In the genomic region with DNA sequence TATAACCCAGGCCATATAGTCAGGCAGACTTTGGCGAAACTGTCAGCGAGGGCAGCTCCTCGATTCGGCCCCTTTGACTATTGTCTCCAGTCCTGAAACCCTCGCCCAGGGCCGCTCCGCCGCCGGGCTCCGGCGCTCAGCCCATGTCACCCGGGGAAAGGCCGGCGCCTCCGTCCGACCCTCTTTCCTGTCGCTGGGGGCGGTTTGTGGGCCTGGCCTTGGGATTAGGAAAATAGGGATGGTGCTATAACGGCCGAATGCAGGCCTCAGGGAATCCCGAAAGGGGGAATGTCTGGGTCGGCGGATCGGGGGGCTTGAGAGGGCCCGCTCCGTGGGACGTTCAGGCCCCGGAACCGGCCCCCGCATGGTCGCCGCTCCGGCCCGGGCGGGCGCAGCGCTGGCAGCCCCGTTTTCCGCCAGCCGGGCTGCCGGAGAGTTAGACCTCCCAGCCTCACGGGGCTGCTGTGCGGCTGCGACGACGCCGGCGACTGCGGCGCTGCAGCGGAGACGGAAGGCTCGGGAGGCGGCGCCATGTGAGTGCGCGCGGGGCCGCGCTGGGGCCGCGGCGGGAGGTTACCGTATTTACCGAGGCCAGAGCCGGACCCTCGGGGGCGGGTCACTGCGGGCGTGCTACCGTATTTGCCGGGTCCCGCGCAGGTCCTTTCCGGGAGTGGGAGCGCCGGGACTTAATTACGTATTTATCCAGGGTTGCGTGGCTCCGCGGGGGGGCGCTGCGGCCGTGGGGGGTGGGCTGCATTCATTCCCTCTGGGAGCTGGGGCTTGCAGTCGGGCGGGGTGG, we compare ENCODE assay signal across 8 cellular contexts. TPM values are rescaled to one million over a fixed set of nuclear protein-coding genes. Genes with fewer than 3 reads are reported as not detected.
DNase-seq lines count a peak whose midpoint lies in the region; ATAC-seq and TF ChIP-seq lines count a peak whose summit lies in the region.

No MANE protein-coding gene starts in this region.

- no peaks in the 10 kb centered on the region for H3K27me3 ChIP-seq in testis

- H3K27ac Mint-ChIP-seq in activated naive CD8-positive, alpha-beta T cell = peak overlapping the region; percentile 98
- peak overlapping the region; percentile 87 for H3K27ac Mint-ChIP-seq in osteocyte (ENCODE audit: unreplicated experiment)

- H3K4me3 ChIP-seq in testis = peak overlapping the region; percentile 77 to 93

- peaks cover 2% of the 10 kb centered on the region for H3K36me3 Mint-ChIP-seq in activated naive CD8-positive, alpha-beta T cell
- peaks cover 4% of the 10 kb centered on the region for H3K36me3 Mint-ChIP-seq in osteocyte (ENCODE audit: unreplicated experiment)

- no peak for TF ChIP-seq POLR2A in testis (IDR thresholded peaks at IDR 0.05)

- in situ Hi-C loops in SK-MEL-5 (cut with HindIII; ENCODE audit: low pct_unique_long_range_greater_than_20kb, low sequenced_read_pairs) = no loop called here

- peak overlapping the region; percentile 96 for H3K27ac ChIP-seq in testis

- no peaks in the 10 kb centered on the region for H3K36me3 ChIP-seq in ES-I3 (ENCODE audit: insufficient read depth, low read length)
- H3K36me3 ChIP-seq in testis (ENCODE audit: low read depth, missing control alignments) = no peaks in the 10 kb centered on the region

- 1% methylated on average over 47 to 85 of the region's 86 CpGs for WGBS in testis, 2 donors

- H3K9ac ChIP-seq in ES-I3 (ENCODE audit: low read depth, low read length) = peak overlapping the region; percentile 69

- peaks cover 37% of the 10 kb centered on the region for H3K4me1 Mint-ChIP-seq in activated naive CD8-positive, alpha-beta T cell (ENCODE audit: low read depth)
- H3K4me1 Mint-ChIP-seq in osteocyte (ENCODE audit: unreplicated experiment) = peaks cover 43% of the 10 kb centered on the region

- intact Hi-C loops in head of caudate nucleus (cut with DNase I) (loop anchor here (2.0 to 5.0 kb wide), 2 partner anchors 16 to 38 kb away; partner anchors contain the start of gene REPIN1), testis (cut with DNase I; ENCODE audit: low total_unique reads) (loop anchor here (5.0 kb wide), 1 partner anchor 33 kb away; no protein-coding TSS in a partner anchor)

- peak overlapping the region; percentile 94 for H3K4me3 Mint-ChIP-seq in activated naive CD8-positive, alpha-beta T cell
- peak overlapping the region; percentile 89 for H3K4me3 Mint-ChIP-seq in osteocyte (ENCODE audit: unreplicated experiment)

- H3K9me3 ChIP-seq in ES-I3 (ENCODE audit: control insufficient read depth, insufficient read depth, low read length) = no peaks in the 10 kb centered on the region
- no peaks in the 10 kb centered on the region for H3K9me3 ChIP-seq in testis

- H3K9me3 Mint-ChIP-seq in activated naive CD8-positive, alpha-beta T cell (ENCODE audit: low read depth) = no peaks in the 10 kb centered on the region
- no peaks in the 10 kb centered on the region for H3K9me3 Mint-ChIP-seq in osteocyte (ENCODE audit: unreplicated experiment)

- no peaks in the 10 kb centered on the region for H3K27me3 Mint-ChIP-seq in activated naive CD8-positive, alpha-beta T cell
- no peaks in the 10 kb centered on the region for H3K27me3 Mint-ChIP-seq in osteocyte (ENCODE audit: unreplicated experiment)

- TF ChIP-seq CTCF in osteocyte (IDR thresholded peaks at IDR 0.05) (peak; percentile 24), testis (IDR thresholded peaks at IDR 0.05) (no peak)

- ATAC-seq in GM21825 (IDR thresholded peaks at IDR 0.05; ENCODE audit: unreplicated experiment) = peak; percentile 36

- H3K4me1 ChIP-seq in ES-I3 (ENCODE audit: insufficient read depth, low read length) (peaks cover 50% of the 10 kb centered on the region), testis (peaks cover 36% of the 10 kb centered on the region)

- DNase-seq in Kasumi-1 (lab: John Stamatoyannopoulos, UW) (peak; percentile 55 to 66), SK-MEL-5 (ENCODE audit: low read depth, low spot score) (peak; percentile 82), head of caudate nucleus (peak; percentile 77 to 96 (median 90)), osteocyte (ENCODE audit: extremely low spot score, unreplicated experiment) (peak; percentile 95), testis (peak; percentile 95)

RNA-seq across cellular contexts. Expression of gene ZNF775, which starts 25.9 kb away (rescaled TPM):
- total RNA-seq in SK-MEL-5 (2014; rRNA removed; shearing (Covaris generic)) = 10.4 and 10.5 TPM in 2 replicates
- 14.0 and 18.9 TPM in 2 replicates for polyA plus RNA-seq in SK-MEL-5 (2015; cell fraction: cytosol; rRNA removed)
- polyA plus RNA-seq in SK-MEL-5 (2015; cell fraction: nucleus; rRNA removed) = 5.3 and 12.4 TPM in 2 replicates
- 5.9 and 8.0 TPM in 2 replicates for total RNA-seq in osteocyte
- total RNA-seq in testis = 10 to 100 TPM; 11.0 to 14.1 TPM
- 5.2 TPM for polyA plus RNA-seq in testis (ENCODE audit: insufficient read depth, low read depth, low replicate concordance)

RNA-seq across cellular contexts. Expression of gene REPIN1, which starts 36.4 kb away (rescaled TPM):
- 131 TPM in 2 replicates for total RNA-seq in SK-MEL-5 (2014; rRNA removed; shearing (Covaris generic))
- polyA plus RNA-seq in SK-MEL-5 (2015; cell fraction: cytosol; rRNA removed) = 322 and 362 TPM in 2 replicates
- 475 and 494 TPM in 2 replicates for polyA plus RNA-seq in SK-MEL-5 (2015; cell fraction: nucleus; rRNA removed)
- total RNA-seq in osteocyte (66.3 and 72.9 TPM in 2 replicates), testis (10 to 100 TPM; 59.1 to 73.9 TPM)
- polyA plus RNA-seq in testis (ENCODE audit: insufficient read depth, low read depth, low replicate concordance) = 45.4 TPM

RNA-seq across cellular contexts. Expression of gene GIMAP8, which starts 45.4 kb away (rescaled TPM):
- not detected in 2 replicates for total RNA-seq in SK-MEL-5 (2014; rRNA removed; shearing (Covaris generic))
- not detected in 2 replicates for polyA plus RNA-seq in SK-MEL-5 (2015; cell fraction: cytosol; rRNA removed)
- not detected in 2 replicates for polyA plus RNA-seq in SK-MEL-5 (2015; cell fraction: nucleus; rRNA removed)
- not detected in 2 replicates for total RNA-seq in osteocyte
- 1 to 10 TPM; 3.8 TPM for total RNA-seq in testis
- polyA plus RNA-seq in testis (ENCODE audit: insufficient read depth, low read depth, low replicate concordance) = 6.8 TPM

Comparison
In these comparisons a context has a peak if more than half of its experiments do, and no peak if none do; other contexts are left out.
1. Peak in every context shown above with its lines: DNase-seq, ATAC-seq, H3K4me3 ChIP-seq and H3K27ac ChIP-seq.